7 cellular contexts compared by ENCODE assay signal in the genomic region with DNA sequence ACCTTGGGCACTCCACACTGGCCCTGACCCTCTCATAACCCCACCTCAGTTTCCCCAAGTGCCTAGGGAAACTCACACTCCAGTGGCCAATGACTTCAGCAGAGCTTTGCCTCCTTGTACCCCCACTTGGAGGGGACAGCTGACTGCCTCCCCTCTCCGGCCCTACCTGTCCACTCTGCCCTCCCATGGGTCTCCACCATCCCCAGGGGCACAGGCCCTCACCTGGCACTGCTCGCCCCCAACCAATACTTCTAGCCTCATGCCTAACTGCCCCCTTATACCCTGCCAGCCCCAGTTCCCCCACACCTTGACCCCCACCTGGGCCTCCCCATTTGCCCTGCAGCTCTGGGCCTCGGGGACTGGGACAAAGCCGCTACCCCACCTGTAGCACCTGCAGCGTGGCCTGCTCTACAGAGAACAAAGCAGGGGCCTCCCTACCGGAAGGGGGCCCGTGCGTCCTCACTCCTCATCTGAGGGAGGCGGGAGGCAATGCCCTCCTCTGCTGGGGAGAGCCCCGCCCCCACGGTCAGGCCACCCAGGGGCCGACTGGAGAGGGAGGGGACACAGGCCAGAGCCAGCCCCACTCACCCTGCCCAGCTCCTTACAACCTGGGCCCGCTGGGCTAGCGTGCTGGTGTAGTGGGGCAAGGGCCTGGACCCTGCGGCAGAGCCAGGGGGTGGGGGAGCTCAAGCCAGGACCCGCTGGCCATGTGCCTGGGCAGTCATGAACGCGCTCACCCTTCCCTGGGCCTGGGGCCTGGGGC. TPM values are rescaled to one million over a fixed set of nuclear protein-coding genes. Genes with fewer than 3 reads are reported as not detected.
DNase-seq lines count a peak whose midpoint lies in the region; TF ChIP-seq lines count a peak whose summit lies in the region.
"Had no signal": no experiment of that assay in that cellular context is flagged by ENCODE, and none has a peak within 500 bp of the region (broad histone marks: within the 10 kb centered on the region; RNA-seq: fewer than 3 reads in every experiment).

No MANE protein-coding gene starts in this region.

- no peaks in the 10 kb centered on the region; a peak in 1 of 22 replicates for H3K36me3 ChIP-seq in BLaER1 treated with 17β-estradiol and CSF1 and Interleukin-3, amounts not matched to agents 10 nM and 100 nM
- peaks cover 0 to 4% of the 10 kb centered on the region in 2 donors for H3K36me3 ChIP-seq in adrenal gland (replicated peaks in 1 of 2)
- no peaks in the 10 kb centered on the region for H3K36me3 ChIP-seq in mucosa of rectum (ENCODE audit: control insufficient read depth in 2 of 2, insufficient read depth in 2 of 2, low read length in 2 of 2)

- no peak overlapping the region for H3K27ac Mint-ChIP-seq in CD14-positive monocyte
- H3K27ac Mint-ChIP-seq in activated CD4-positive, alpha-beta memory T cell treated with anti-CD3 and anti-CD28 coated beads, Interleukin-2, amount 10 ng/mL, durations not matched to agents 7 days and 5 days, result no peak overlapping the region

- H3K4me3 ChIP-seq in BLaER1 treated with 17β-estradiol and CSF1 and Interleukin-3, amounts not matched to agents 10 nM and 100 nM, result no peak overlapping the region
- no peak overlapping the region for H3K4me3 ChIP-seq in adrenal gland
- H3K4me3 ChIP-seq in mucosa of rectum (ENCODE audit: low read length in 2 of 2), result no peak overlapping the region

- CTCF ChIA-PET in activated CD4-positive, alpha-beta memory T cell treated with anti-CD3 and anti-CD28 coated beads, Interleukin-2, amount 10 ng/mL, durations not matched to agents 7 days and 5 days (lab: Charles Lee), result no interaction called here

- 73 to 94% (median 87%) methylated on average over 2 to 18 of the region's 18 CpGs for WGBS in adrenal gland, 4 donors

- no peak for TF ChIP-seq POLR2A in adrenal gland (IDR thresholded peaks at IDR 0.05)

- H3K36me3 Mint-ChIP-seq in CD14-positive monocyte, result no peaks in the 10 kb centered on the region
- no peaks in the 10 kb centered on the region for H3K36me3 Mint-ChIP-seq in activated CD4-positive, alpha-beta memory T cell treated with anti-CD3 and anti-CD28 coated beads, Interleukin-2, amount 10 ng/mL, durations not matched to agents 7 days and 5 days (ENCODE audit: low read depth)

- H3K9me3 Mint-ChIP-seq in CD14-positive monocyte, result no peaks in the 10 kb centered on the region
- H3K9me3 Mint-ChIP-seq in activated CD4-positive, alpha-beta memory T cell treated with anti-CD3 and anti-CD28 coated beads, Interleukin-2, amount 10 ng/mL, durations not matched to agents 7 days and 5 days, result no peaks in the 10 kb centered on the region

- peak overlapping the region in 5 of 11 experiments; percentile 4 to 66 (median 19); a peak in 1 of 22 replicates for H3K9ac ChIP-seq in BLaER1 treated with 17β-estradiol and CSF1 and Interleukin-3, amounts not matched to agents 10 nM and 100 nM
- H3K9ac ChIP-seq in mucosa of rectum (ENCODE audit: low read depth in 1 of 2, low read length in 2 of 2), result no peak overlapping the region

- peaks cover 0 to 13% (median 0%) of the 10 kb centered on the region in 11 experiments; a peak in 4 of 22 replicates for H3K27me3 ChIP-seq in BLaER1 treated with 17β-estradiol and CSF1 and Interleukin-3, amounts not matched to agents 10 nM and 100 nM
- H3K27me3 ChIP-seq in adrenal gland (no peaks in the 10 kb centered on the region), mucosa of rectum (ENCODE audit: control insufficient read depth in 2 of 2, insufficient read depth in 2 of 2, low read length in 2 of 2) (no peaks in the 10 kb centered on the region)

- H3K9me3 ChIP-seq in BLaER1 treated with 17β-estradiol and CSF1 and Interleukin-3, amounts not matched to agents 10 nM and 100 nM (replicated peaks in 1 of 11), result no peaks in the 10 kb centered on the region
- H3K9me3 ChIP-seq in adrenal gland (replicated peaks in 1 of 3), result no peaks in the 10 kb centered on the region
- no peaks in the 10 kb centered on the region for H3K9me3 ChIP-seq in mucosa of rectum (ENCODE audit: control insufficient read depth in 2 of 2, low read length in 2 of 2)

- H3K27ac ChIP-seq in BLaER1 treated with 17β-estradiol and CSF1 and Interleukin-3, amounts not matched to agents 10 nM and 100 nM, result peak overlapping the region in 4 of 11 experiments; percentile 40 to 66 (median 58); a peak in 7 of 22 replicates
- H3K27ac ChIP-seq in adrenal gland, result peak overlapping the region in 4 of 5 donors; percentile 84 to 90 (median 88)
- H3K27ac ChIP-seq in mucosa of rectum (ENCODE audit: low read depth in 2 of 2, low read length in 2 of 2), result peak overlapping the region; percentile 47 to 68

- peak overlapping the region; percentile 85 to 98 (median 96) for H3K4me2 ChIP-seq in BLaER1 treated with 17β-estradiol and CSF1 and Interleukin-3, amounts not matched to agents 10 nM and 100 nM

- H3K27me3 Mint-ChIP-seq in CD14-positive monocyte (ENCODE audit: low read depth in 3 of 3), result peaks cover 3 to 28% (median 15%) of the 10 kb centered on the region in 3 donors
- no peaks in the 10 kb centered on the region for H3K27me3 Mint-ChIP-seq in activated CD4-positive, alpha-beta memory T cell treated with anti-CD3 and anti-CD28 coated beads, Interleukin-2, amount 10 ng/mL, durations not matched to agents 7 days and 5 days

- no peak for TF ChIP-seq CTCF in adrenal gland (IDR thresholded peaks at IDR 0.05)
- no peak for TF ChIP-seq CTCF in CD14-positive monocyte (IDR thresholded peaks at IDR 0.05)

- DNase-seq in adrenal gland, result peak in 3 of 7 donors; percentile 14 to 20 (median 16)
- DNase-seq in CD14-positive monocyte (ENCODE audit: low spot score), result no peak
- no peak for DNase-seq in glomerular visceral epithelial cell (ENCODE audit: extremely low spot score)
- no peak for DNase-seq in activated CD4-positive, alpha-beta memory T cell treated with anti-CD3 and anti-CD28 coated beads, Interleukin-2, amount 10 ng/mL, durations not matched to agents 7 days and 5 days
- DNase-seq: midbrain had no signal

- intact Hi-C loops in adrenal gland (cut with DNase I) (loop anchor here in 1 of 2 donors (10.0 kb wide), 1 partner anchor 54 kb away; a partner anchor contains a TSS), CD14-positive monocyte (cut with micrococcal nuclease) (no loop called here)

- H3K4me3 Mint-ChIP-seq in CD14-positive monocyte, result no peak overlapping the region
- H3K4me3 Mint-ChIP-seq in activated CD4-positive, alpha-beta memory T cell treated with anti-CD3 and anti-CD28 coated beads, Interleukin-2, amount 10 ng/mL, durations not matched to agents 7 days and 5 days, result no peak overlapping the region

- POLR2A ChIA-PET in activated CD4-positive, alpha-beta memory T cell treated with anti-CD3 and anti-CD28 coated beads, Interleukin-2, amount 10 ng/mL, durations not matched to agents 7 days and 5 days (lab: Charles Lee), result no interaction called here

- H3K4me1 ChIP-seq in BLaER1 treated with 17β-estradiol and CSF1 and Interleukin-3, amounts not matched to agents 10 nM and 100 nM, result peaks cover 49 to 83% (median 72%) of the 10 kb centered on the region in 10 experiments
- H3K4me1 ChIP-seq in adrenal gland (replicated peaks in 1 of 2) (peaks cover 47 to 49% of the 10 kb centered on the region in 2 donors), mucosa of rectum (ENCODE audit: control insufficient read depth in 2 of 2, insufficient read depth in 2 of 2, low read length in 2 of 2) (peaks cover 21 to 35% of the 10 kb centered on the region in 2 donors)

- peaks cover 0 to 84% (median 39%) of the 10 kb centered on the region in 11 experiments; a peak in 16 of 22 replicates for H4K20me1 ChIP-seq in BLaER1 treated with 17β-estradiol and CSF1 and Interleukin-3, amounts not matched to agents 10 nM and 100 nM

- no peaks in the 10 kb centered on the region for H3K4me1 Mint-ChIP-seq in CD14-positive monocyte
- no peaks in the 10 kb centered on the region for H3K4me1 Mint-ChIP-seq in activated CD4-positive, alpha-beta memory T cell treated with anti-CD3 and anti-CD28 coated beads, Interleukin-2, amount 10 ng/mL, durations not matched to agents 7 days and 5 days

RNA-seq across cellular contexts. Expression of a gene that starts 8.2 kb away (rescaled TPM):
- total RNA-seq in adrenal gland, result 100 to 1,000 TPM in 4 of 8 donors, 10 to 100 TPM in 4; 35.3 to 146 (median 100) TPM
- polyA plus RNA-seq in adrenal gland (100 to 1,000 TPM in 2 of 3 donors, 1 to 10 TPM in 1; 2.0 to 537 (median 262) TPM), CD14-positive monocyte (not detected)
- total RNA-seq in activated CD4-positive, alpha-beta memory T cell treated with anti-CD3 and anti-CD28 coated beads, Interleukin-2, amount 10 ng/mL, durations not matched to agents 7 days and 5 days, result under 1 TPM; 0.33 to 0.63 TPM

RNA-seq across cellular contexts. Expression of a gene that starts 28.0 kb away (rescaled TPM):
- total RNA-seq in adrenal gland, result 1,000 to 10,000 TPM; 1,155 to 4,794 (median 1,602) TPM
- 1,000 to 10,000 TPM in 2 of 3 donors, 100 to 1,000 TPM in 1; 438 to 3,024 (median 2,274) TPM for polyA plus RNA-seq in adrenal gland
- 100 to 1,000 TPM; 799 to 968 TPM for polyA plus RNA-seq in CD14-positive monocyte
- total RNA-seq in activated CD4-positive, alpha-beta memory T cell treated with anti-CD3 and anti-CD28 coated beads, Interleukin-2, amount 10 ng/mL, durations not matched to agents 7 days and 5 days, result 1,000 to 10,000 TPM; 1,751 to 1,764 TPM

RNA-seq across cellular contexts. Expression of a gene that starts 48.2 kb away (rescaled TPM):
- 1 to 10 TPM; 1.5 to 5.6 (median 3.9) TPM for total RNA-seq in adrenal gland
- polyA plus RNA-seq in adrenal gland (1 to 10 TPM; 2.8 to 4.1 (median 3.4) TPM), CD14-positive monocyte (under 1 TPM; 0.60 to 0.61 TPM)
- 10 to 100 TPM; 13.2 to 13.7 TPM for total RNA-seq in activated CD4-positive, alpha-beta memory T cell treated with anti-CD3 and anti-CD28 coated beads, Interleukin-2, amount 10 ng/mL, durations not matched to agents 7 days and 5 days

RNA-seq across cellular contexts. Expression of a gene that starts 56.1 kb away (rescaled TPM):
- 100 to 1,000 TPM in 6 of 8 donors, 10 to 100 TPM in 2; 87.2 to 220 (median 144) TPM for total RNA-seq in adrenal gland
- polyA plus RNA-seq in adrenal gland (100 to 1,000 TPM in 1 of 3 donors, 10 to 100 TPM in 2; 50.6 to 125 (median 95.6) TPM), CD14-positive monocyte (10 to 100 TPM; 72.5 to 81.5 TPM)
- 10 to 100 TPM; 90.1 to 91.0 TPM for total RNA-seq in activated CD4-positive, alpha-beta memory T cell treated with anti-CD3 and anti-CD28 coated beads, Interleukin-2, amount 10 ng/mL, durations not matched to agents 7 days and 5 days

Comparison
In these comparisons a context has a peak if more than half of its experiments do, and no peak if none do; other contexts are left out.
1. RNA of a gene that starts 8.2 kb away (total RNA-seq): 35.3 to 146 TPM in adrenal gland; 0.33 to 0.63 TPM in activated CD4-positive, alpha-beta memory T cell treated with anti-CD3 and anti-CD28 coated beads, Interleukin-2, amount 10 ng/mL, durations not matched to agents 7 days and 5 days; every median in the first group is over 10 times any median in the second.